In the genomic region with DNA sequence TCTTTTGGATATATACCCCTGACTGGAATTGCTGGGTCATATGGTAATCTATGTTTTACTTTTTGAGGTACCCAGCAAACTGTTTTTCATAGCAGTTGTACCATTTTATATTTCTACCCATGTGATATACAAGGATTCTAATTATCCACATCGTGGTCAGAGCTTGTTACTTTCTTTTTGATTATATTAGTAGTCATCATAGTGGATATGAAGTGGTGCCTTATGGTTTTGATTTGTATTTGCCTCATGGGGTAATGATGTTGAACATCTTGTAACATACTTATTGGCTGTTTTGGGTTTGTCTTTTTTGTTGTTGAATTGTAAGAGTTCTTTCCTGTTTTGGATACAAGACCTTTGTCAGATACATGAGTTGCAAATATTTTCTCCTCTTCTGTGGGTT, we compare ENCODE assay signal across 24 cellular contexts.
"Had no signal": no experiment of that assay in that cellular context is flagged by ENCODE, and none has a peak within 500 bp of the region (broad histone marks: within the 10 kb centered on the region; RNA-seq: fewer than 3 reads in every experiment).

No MANE protein-coding gene starts in this region.

- ATAC-seq: activated CD8-positive, alpha-beta memory T cell treated with anti-CD3 and anti-CD28 coated beads, Interleukin-2, amount 10 ng/mL, durations not matched to agents 7 days and 5 days; activated CD8-positive, alpha-beta T cell treated with anti-CD3 and anti-CD28 coated beads for 36 hours; gastrocnemius medialis; mucosa of descending colon; right cardiac atrium had no signal

- H3K27me3 Mint-ChIP-seq: activated CD4-positive, alpha-beta T cell treated with anti-CD3 and anti-CD28 coated beads, Interleukin-2, amount 10 ng/mL, durations not matched to agents 7 days and 5 days; activated CD8-positive, alpha-beta memory T cell treated with anti-CD3 and anti-CD28 coated beads, Interleukin-2, amount 10 ng/mL, durations not matched to agents 7 days and 5 days; activated CD8-positive, alpha-beta T cell treated with anti-CD3 and anti-CD28 coated beads for 36 hours; activated naive CD4-positive, alpha-beta T cell treated with anti-CD3 and anti-CD28 coated beads, Interleukin-2, amount 50 U/mL, for 24 hours had no signal

- H3K4me3 Mint-ChIP-seq: activated CD4-positive, alpha-beta T cell treated with anti-CD3 and anti-CD28 coated beads, Interleukin-2, amount 10 ng/mL, durations not matched to agents 7 days and 5 days; activated CD8-positive, alpha-beta memory T cell treated with anti-CD3 and anti-CD28 coated beads, Interleukin-2, amount 10 ng/mL, durations not matched to agents 7 days and 5 days; activated CD8-positive, alpha-beta T cell treated with anti-CD3 and anti-CD28 coated beads for 36 hours; activated naive CD4-positive, alpha-beta T cell treated with anti-CD3 and anti-CD28 coated beads, Interleukin-2, amount 50 U/mL, for 24 hours; nephron; T-helper 1 cell treated with Interleukin-12 subunit alpha and Interleukin-12 subunit beta and Interleukin-4 antibody, amounts not matched to agents 30 μg/mL and 1 μg/mL, for 36 hours had no signal

- H3K4me3 ChIP-seq: gastrocnemius medialis, left ventricle myocardium inferior, lung, mucosa of descending colon, testis, transverse colon had no signal

- H3K36me3 ChIP-seq: gastrocnemius medialis, left ventricle myocardium inferior, transverse colon had no signal

- DNase-seq: activated CD4-positive, alpha-beta T cell treated with anti-CD3 and anti-CD28 coated beads, Interleukin-2, amount 10 ng/mL, durations not matched to agents 7 days and 5 days; activated CD4-positive, CD25-positive, alpha-beta regulatory T cell treated with anti-CD3 and anti-CD28 coated beads, Interleukin-2, amount 50 U/mL, for 72 hours; activated CD8-positive, alpha-beta memory T cell treated with anti-CD3 and anti-CD28 coated beads, Interleukin-2, amount 10 ng/mL, durations not matched to agents 7 days and 5 days; activated CD8-positive, alpha-beta T cell treated with anti-CD3 and anti-CD28 coated beads for 36 hours; activated gamma-delta T cell treated with Interleukin-2 at 50 U/mL for 16 hours; anterior cingulate cortex; effector CD8-positive, alpha-beta T cell; gastrocnemius medialis; glutamatergic neuron; left ventricle myocardium inferior; mucosa of descending colon; posterior cingulate gyrus; right cardiac atrium; stimulated activated CD4-positive, alpha-beta T cell treated with anti-CD3 and anti-CD28 coated beads, Interleukin-15, amount 100 ng/mL, for 24 hours; stimulated activated CD4-positive, alpha-beta T cell treated with anti-CD3 and anti-CD28 coated beads, Interleukin-2, amount 100 ng/mL, for 24 hours; stimulated activated naive CD4-positive, alpha-beta T cell; T-helper 9 cell; testis; transverse colon had no signal

- H3K27me3 ChIP-seq: gastrocnemius medialis, testis, transverse colon had no signal

- H3K27ac Mint-ChIP-seq: activated CD4-positive, alpha-beta T cell treated with anti-CD3 and anti-CD28 coated beads, Interleukin-2, amount 10 ng/mL, durations not matched to agents 7 days and 5 days; activated CD8-positive, alpha-beta memory T cell treated with anti-CD3 and anti-CD28 coated beads, Interleukin-2, amount 10 ng/mL, durations not matched to agents 7 days and 5 days; nephron; T-helper 1 cell treated with Interleukin-12 subunit alpha and Interleukin-12 subunit beta and Interleukin-4 antibody, amounts not matched to agents 30 μg/mL and 1 μg/mL, for 36 hours had no signal

- H3K27ac ChIP-seq: gastrocnemius medialis, left ventricle myocardium inferior, testis, transverse colon, VCaP had no signal

- H3K9me3 ChIP-seq: gastrocnemius medialis, left ventricle myocardium inferior, mucosa of descending colon, testis, transverse colon had no signal

- H3K4me1 ChIP-seq: testis had no signal
